Comparison of ENCODE assay signal across 1 cellular context in the genomic region with DNA sequence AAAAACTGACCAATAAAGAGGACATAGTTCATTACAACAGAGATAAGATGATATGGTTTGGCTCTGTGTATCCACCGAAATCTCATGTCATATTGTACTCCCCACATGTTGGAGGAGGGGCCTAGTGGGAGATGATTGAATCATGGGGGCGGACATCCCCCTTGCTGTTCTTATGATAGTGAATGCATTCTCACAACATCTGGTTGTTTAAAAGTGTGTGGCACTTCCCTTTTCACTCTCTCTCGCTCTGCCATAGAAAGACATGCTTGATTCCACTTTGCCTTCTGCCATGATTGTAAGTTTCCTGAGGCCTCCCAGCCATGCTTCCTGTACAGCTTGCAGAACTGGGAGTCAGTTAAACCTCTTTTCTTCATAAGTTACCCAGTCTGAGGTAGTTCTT.
TF ChIP-seq lines count a peak whose summit lies in the region.

No MANE protein-coding gene starts in this region.

TF ChIP-seq in GM12878, 131 proteins besides CTCF, POLR2A, EP300 and RAD21 (continued from another document):
- TF ChIP-seq SPI1 (IDR thresholded peaks at IDR 0.05; ENCODE audit: borderline replicate concordance, insufficient read depth, low read depth, low read length) (peak; percentile 46; the same call in 1 of the 2 replicates), TCF7 (IDR thresholded peaks at IDR 0.05; ENCODE audit: borderline replicate concordance) (no peak)
TF ChIP-seq in GM12878: peak in this region for 1.
